ENCODE assay signal across 19 cellular contexts in the genomic region with DNA sequence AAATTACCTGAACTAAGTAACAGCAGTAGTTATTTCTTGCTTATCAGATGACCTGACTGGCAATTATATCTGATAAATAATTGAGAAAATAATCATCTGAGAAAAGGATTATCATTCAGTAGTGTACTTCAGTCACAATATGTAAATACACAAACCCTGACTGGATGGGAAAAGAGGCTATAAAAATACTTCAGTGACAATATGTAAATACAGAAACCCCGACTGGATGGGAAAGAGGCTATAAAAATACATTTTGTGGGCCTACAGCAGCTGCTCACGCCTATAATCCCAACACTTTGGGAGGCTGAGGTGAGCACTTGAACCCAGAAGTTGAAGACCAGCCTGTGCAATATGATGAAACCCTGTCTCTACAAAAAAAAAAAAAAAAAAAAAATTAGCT.
"Had no signal": no experiment of that assay in that cellular context is flagged by ENCODE, and none has a peak within 500 bp of the region (broad histone marks: within the 10 kb centered on the region; RNA-seq: fewer than 3 reads in every experiment).

No MANE protein-coding gene starts in this region.

- ATAC-seq: effector memory CD8-positive, alpha-beta T cell; gastroesophageal sphincter; heart right ventricle; left cardiac atrium; lower lobe of right lung; sciatic nerve had no signal

- H3K4me3 ChIP-seq: gastroesophageal sphincter, heart right ventricle, lower lobe of right lung, neural progenitor cell, ovary, suprapubic skin, upper lobe of left lung had no signal

- DNase-seq: activated CD4-positive, alpha-beta T cell treated with anti-CD3 and anti-CD28 coated beads, Interleukin-2, amount 50 U/mL, for 1 hour; activated CD8-positive, alpha-beta memory T cell treated with anti-CD3 and anti-CD28 coated beads for 24 hours; activated gamma-delta T cell treated with Interleukin-2 at 50 U/mL for 16 hours; activated naive CD8-positive, alpha-beta T cell treated with anti-CD3 and anti-CD28 coated beads, Interleukin-2, amount 10 ng/mL, durations not matched to agents 7 days and 5 days; anterior cingulate cortex; brain microvascular endothelial cell; cortex of kidney; effector memory CD8-positive, alpha-beta T cell; heart right ventricle; left cardiac atrium; lower lobe of right lung; midbrain; naive B cell; ovary had no signal
